ENCODE assay signal across 15 cellular contexts in genomic region chr5:134603059-134603458, GRCh38. TPM values are rescaled to one million over a fixed set of nuclear protein-coding genes. Genes with fewer than 3 reads are reported as not detected.
A peak's percentile ranks its signal among the peaks of the same experiment; 100 is the strongest.
DNase-seq lines count a peak whose midpoint lies in the region; ATAC-seq and TF ChIP-seq lines count a peak whose summit lies in the region.
"Had no signal": no experiment of that assay in that cellular context is flagged by ENCODE, and none has a peak within 500 bp of the region (broad histone marks: within the 10 kb centered on the region; RNA-seq: fewer than 3 reads in every experiment).

No MANE protein-coding gene starts in this region.

- H3K4me3 ChIP-seq in A673 (ENCODE audit: low read depth, low read length, poor library complexity, severe bottlenecking), result no peak overlapping the region
- H3K4me3 ChIP-seq: pancreas, tibial artery had no signal

- TF ChIP-seq CTCF in foreskin keratinocyte (conservative IDR thresholded peaks at IDR 0.05), result no peak
- TF ChIP-seq CTCF in A673 (conservative IDR thresholded peaks at IDR 0.05; ENCODE audit: low read depth, low read length), result no peak

- DNase-seq in ELR (ENCODE audit: low read depth), result peak; percentile 59
- DNase-seq in foreskin keratinocyte, result peak in 1 of 2 donors; percentile 19
- DNase-seq in A673 (ENCODE audit: low spot score), result no peak
- no peak for DNase-seq in islet precursor cell
- no peak for DNase-seq in GDM1 (lab: John Stamatoyannopoulos, UW)
- DNase-seq: aorta, erythroblast, NCI-H146, OCI-M1, pancreas, tibial artery had no signal

- H3K27ac ChIP-seq in foreskin keratinocyte, result peak overlapping the region; percentile 21
- no peak overlapping the region for H3K27ac ChIP-seq in A673 (ENCODE audit: low read depth, low read length, poor library complexity, severe bottlenecking)
- H3K27ac ChIP-seq: pancreas, tibial artery had no signal

- POLR2A ChIA-PET in A673 (lab: Charles Lee; ENCODE audit: low non-redundant PET), result no interaction called here

- CTCF ChIA-PET in A673 (lab: Charles Lee), result no interaction called here

- H3K27me3 ChIP-seq in foreskin keratinocyte (no peaks in the 10 kb centered on the region), A673 (replicated peaks; ENCODE audit: insufficient read depth, low read depth, low read length, poor library complexity) (no peaks in the 10 kb centered on the region)
- H3K27me3 ChIP-seq: pancreas, tibial artery had no signal

- H3K4me1 ChIP-seq in foreskin keratinocyte, result no peaks in the 10 kb centered on the region
- H3K4me1 ChIP-seq in A673 (ENCODE audit: insufficient read depth, low read length, poor library complexity, severe bottlenecking), result no peaks in the 10 kb centered on the region
- H3K4me1 ChIP-seq: pancreas had no signal

- H3K36me3 ChIP-seq in A673 (ENCODE audit: insufficient read depth, low read length, poor library complexity, severe bottlenecking), result peaks cover 25% of the 10 kb centered on the region

- intact Hi-C loops in A673 (cut with micrococcal nuclease; ENCODE audit: unreplicated experiment), result no loop called here

- H3K9me3 ChIP-seq in A673 (ENCODE audit: low read depth, low read length, poor library complexity, severe bottlenecking), result no peaks in the 10 kb centered on the region
- H3K9me3 ChIP-seq: pancreas, tibial artery had no signal

- ATAC-seq in GM21529 (IDR thresholded peaks at IDR 0.05; ENCODE audit: unreplicated experiment) (peak; percentile 76), SK-N-SH treated with all-trans-retinoic acid at 6 μM for 48 hours (peak; percentile 44; the same call in 1 of the 3 replicates), foreskin keratinocyte (peak; percentile 34), GM19324 (IDR thresholded peaks at IDR 0.05; ENCODE audit: low FRiP score, unreplicated experiment) (no peak)
- ATAC-seq: left lobe of liver, pancreas had no signal

- no TSS peak for BruUV-seq in A673 (replicated peaks; lab: Mats Ljungman, UMichigan)

TF ChIP-seq in SK-N-SH treated with all-trans-retinoic acid at 6 μM for 48 hours, 23 proteins besides CTCF, POLR2A, EP300 and RAD21:
- TF ChIP-seq ZNF8 (CRISPR knock-in tag; IDR thresholded peaks at IDR 0.05), result no peak
- TF ChIP-seq, protein P1, sequence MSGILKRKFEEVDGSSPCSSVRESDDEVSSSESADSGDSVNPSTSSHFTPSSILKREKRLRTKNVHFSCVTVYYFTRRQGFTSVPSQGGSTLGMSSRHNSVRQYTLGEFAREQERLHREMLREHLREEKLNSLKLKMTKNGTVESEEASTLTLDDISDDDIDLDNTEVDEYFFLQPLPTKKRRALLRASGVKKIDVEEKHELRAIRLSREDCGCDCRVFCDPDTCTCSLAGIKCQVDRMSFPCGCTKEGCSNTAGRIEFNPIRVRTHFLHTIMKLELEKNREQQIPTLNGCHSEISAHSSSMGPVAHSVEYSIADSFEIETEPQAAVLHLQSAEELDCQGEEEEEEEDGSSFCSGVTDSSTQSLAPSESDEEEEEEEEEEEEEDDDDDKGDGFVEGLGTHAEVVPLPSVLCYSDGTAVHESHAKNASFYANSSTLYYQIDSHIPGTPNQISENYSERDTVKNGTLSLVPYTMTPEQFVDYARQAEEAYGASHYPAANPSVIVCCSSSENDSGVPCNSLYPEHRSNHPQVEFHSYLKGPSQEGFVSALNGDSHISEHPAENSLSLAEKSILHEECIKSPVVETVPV (CRISPR knock-in tag; IDR thresholded peaks at IDR 0.05), result no peak
- TF ChIP-seq TSHZ2 (CRISPR knock-in tag; IDR thresholded peaks at IDR 0.05), result no peak
- no peak for TF ChIP-seq ZFP3 (CRISPR knock-in tag; IDR thresholded peaks at IDR 0.05)
- TF ChIP-seq BACH2 (CRISPR knock-in tag; IDR thresholded peaks at IDR 0.05; ENCODE audit: borderline replicate concordance), result no peak
- no peak for TF ChIP-seq CSDC2 (CRISPR knock-in tag; IDR thresholded peaks at IDR 0.05)
- TF ChIP-seq ZFP30 (CRISPR knock-in tag; IDR thresholded peaks at IDR 0.05), result no peak
- TF ChIP-seq, protein P2, sequence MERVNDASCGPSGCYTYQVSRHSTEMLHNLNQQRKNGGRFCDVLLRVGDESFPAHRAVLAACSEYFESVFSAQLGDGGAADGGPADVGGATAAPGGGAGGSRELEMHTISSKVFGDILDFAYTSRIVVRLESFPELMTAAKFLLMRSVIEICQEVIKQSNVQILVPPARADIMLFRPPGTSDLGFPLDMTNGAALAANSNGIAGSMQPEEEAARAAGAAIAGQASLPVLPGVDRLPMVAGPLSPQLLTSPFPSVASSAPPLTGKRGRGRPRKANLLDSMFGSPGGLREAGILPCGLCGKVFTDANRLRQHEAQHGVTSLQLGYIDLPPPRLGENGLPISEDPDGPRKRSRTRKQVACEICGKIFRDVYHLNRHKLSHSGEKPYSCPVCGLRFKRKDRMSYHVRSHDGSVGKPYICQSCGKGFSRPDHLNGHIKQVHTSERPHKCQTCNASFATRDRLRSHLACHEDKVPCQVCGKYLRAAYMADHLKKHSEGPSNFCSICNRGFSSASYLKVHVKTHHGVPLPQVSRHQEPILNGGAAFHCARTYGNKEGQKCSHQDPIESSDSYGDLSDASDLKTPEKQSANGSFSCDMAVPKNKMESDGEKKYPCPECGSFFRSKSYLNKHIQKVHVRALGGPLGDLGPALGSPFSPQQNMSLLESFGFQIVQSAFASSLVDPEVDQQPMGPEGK (CRISPR knock-in tag; IDR thresholded peaks at IDR 0.05; ENCODE audit: borderline replicate concordance), result no peak
- TF ChIP-seq ZNF565 (CRISPR knock-in tag; conservative IDR thresholded peaks at IDR 0.05; ENCODE audit: low read depth), result no peak
- TF ChIP-seq ESRRG (CRISPR knock-in tag; IDR thresholded peaks at IDR 0.05), result no peak
- no peak for TF ChIP-seq ZNF70 (CRISPR knock-in tag; IDR thresholded peaks at IDR 0.05)
- no peak for TF ChIP-seq TCF4 (CRISPR knock-in tag; IDR thresholded peaks at IDR 0.05; ENCODE audit: borderline replicate concordance)
- no peak for TF ChIP-seq GLIS3 (CRISPR knock-in tag; IDR thresholded peaks at IDR 0.05)
- no peak for TF ChIP-seq ARNTL (CRISPR knock-in tag; IDR thresholded peaks at IDR 0.05; ENCODE audit: borderline replicate concordance, low read depth)
- no peak for TF ChIP-seq RARB (CRISPR knock-in tag; IDR thresholded peaks at IDR 0.05)
- no peak for TF ChIP-seq SNAI2 (CRISPR knock-in tag; IDR thresholded peaks at IDR 0.05)
- TF ChIP-seq ISL1 (CRISPR knock-in tag; IDR thresholded peaks at IDR 0.05), result no peak
- TF ChIP-seq POU6F1 (CRISPR knock-in tag; IDR thresholded peaks at IDR 0.05; ENCODE audit: borderline replicate concordance, low read depth), result no peak
- TF ChIP-seq, protein P3, sequence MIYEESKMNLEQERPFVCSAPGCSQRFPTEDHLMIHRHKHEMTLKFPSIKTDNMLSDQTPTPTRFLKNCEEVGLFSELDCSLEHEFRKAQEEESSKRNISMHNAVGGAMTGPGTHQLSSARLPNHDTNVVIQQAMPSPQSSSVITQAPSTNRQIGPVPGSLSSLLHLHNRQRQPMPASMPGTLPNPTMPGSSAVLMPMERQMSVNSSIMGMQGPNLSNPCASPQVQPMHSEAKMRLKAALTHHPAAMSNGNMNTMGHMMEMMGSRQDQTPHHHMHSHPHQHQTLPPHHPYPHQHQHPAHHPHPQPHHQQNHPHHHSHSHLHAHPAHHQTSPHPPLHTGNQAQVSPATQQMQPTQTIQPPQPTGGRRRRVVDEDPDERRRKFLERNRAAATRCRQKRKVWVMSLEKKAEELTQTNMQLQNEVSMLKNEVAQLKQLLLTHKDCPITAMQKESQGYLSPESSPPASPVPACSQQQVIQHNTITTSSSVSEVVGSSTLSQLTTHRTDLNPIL (CRISPR knock-in tag; IDR thresholded peaks at IDR 0.05; ENCODE audit: low read depth), result no peak
TF ChIP-seq in SK-N-SH treated with all-trans-retinoic acid at 6 μM for 48 hours: peak in this region for 0.

RNA-seq across cellular contexts. Expression of gene SAR1B, which starts 29.6 kb away (rescaled TPM):
- total RNA-seq in foreskin keratinocyte (41.3 and 43.2 TPM in 2 replicates), A673 (2021) (52.4 and 53.6 TPM in 2 replicates)
- 29.7 and 34.5 TPM in 2 replicates for polyA plus RNA-seq in foreskin keratinocyte

RNA-seq across cellular contexts. Expression of gene SEC24A, which starts 45.5 kb away (rescaled TPM):
- total RNA-seq in foreskin keratinocyte (16.1 and 18.3 TPM in 2 replicates), A673 (2021) (22.0 TPM in 2 replicates)
- 3.4 and 3.8 TPM in 2 replicates for polyA plus RNA-seq in foreskin keratinocyte
